In genomic region chr22:50306753-50307749, GRCh38 we compare ENCODE assay signal across 7 cellular contexts. TPM values are rescaled to one million over a fixed set of nuclear protein-coding genes. Genes with fewer than 3 reads are reported as not detected.
DNase-seq lines count a peak whose midpoint lies in the region; ATAC-seq and TF ChIP-seq lines count a peak whose summit lies in the region.

Gene PLXNB2, minus strand, starts transcription at chr22:50307646. Its CDS starts 17,062 bp downstream, at chr22:50290584.

- H3K9me3 ChIP-seq in NT2/D1 (ENCODE audit: insufficient read depth, low read length), result no peaks in the 10 kb centered on the region
- H3K9me3 ChIP-seq in adipocyte (ENCODE audit: control insufficient read depth, low read length), result no peaks in the 10 kb centered on the region

- H3K4me3 ChIP-seq in NT2/D1 (ENCODE audit: insufficient read length, low read depth) (peak within 1 kb of the TSS; percentile 71), adipocyte (ENCODE audit: low read length) (peak within 1 kb of the TSS; percentile 82)

- H3K27me3 ChIP-seq in NT2/D1 (ENCODE audit: insufficient read depth, insufficient read length), result no peaks in the 10 kb centered on the region
- H3K27me3 ChIP-seq in adipocyte (replicated peaks; ENCODE audit: control insufficient read depth, insufficient read depth, low read length), result no peaks in the 10 kb centered on the region

- TF ChIP-seq CTCF in GM10248 (IDR thresholded peaks at IDR 0.05; ENCODE audit: control extremely low read depth, extremely low read depth, low read depth, missing control alignments), result no peak

- DNase-seq in GM10248 (ENCODE audit: extremely low spot score), result peak; percentile 89
- peak; percentile 62 for DNase-seq in HT1080 (ENCODE audit: low read depth)
- DNase-seq in NT2/D1 (ENCODE audit: low read depth, low spot score), result peak; percentile 40
- peak; percentile 91 for DNase-seq in adipocyte (ENCODE audit: low read depth)
- peak; percentile 91 for DNase-seq in Right ventricle myocardium inferior (ENCODE audit: missing footprints)
- DNase-seq in nucleus accumbens (lab: John Stamatoyannopoulos, UW), result peak in 50 of 56 donors; percentile 16 to 87 (median 62)

- intact Hi-C loops in Right ventricle myocardium inferior (cut with DNase I), result loop anchor here (5.0 kb wide), 1 partner anchor 35 kb away; the partner anchor contains the start of gene MAPK11

- POLR2A ChIA-PET in GM10248 (lab: Yijun Ruan, JAX), result interaction anchor here (0.6 kb wide), 1 partner anchor 107 kb away, joined by 4 read pairs; no protein-coding TSS in a partner anchor

- H3K9ac ChIP-seq in NT2/D1 (ENCODE audit: insufficient read length, low read depth), result peak within 1 kb of the TSS; percentile 85
- H3K9ac ChIP-seq in adipocyte (ENCODE audit: low read length), result peak within 1 kb of the TSS; percentile 99

- ATAC-seq in Right ventricle myocardium inferior (peak; percentile 61), GM21717 (IDR thresholded peaks at IDR 0.05; ENCODE audit: unreplicated experiment) (no peak)

- CTCF ChIA-PET in GM10248 (lab: Yijun Ruan, JAX), result interaction anchor here (1.0 to 6.4 kb wide), 6 partner anchors 10 to 218 kb away, joined by 3 to 66 read pairs (median 4); partner anchors contain the start of genes DENND6B and SCO2

- H3K36me3 ChIP-seq in NT2/D1 (ENCODE audit: insufficient read depth, insufficient read length, low read length), result peaks cover 14% of the 10 kb centered on the region
- no peaks in the 10 kb centered on the region for H3K36me3 ChIP-seq in adipocyte (ENCODE audit: control insufficient read depth, insufficient read depth, low read length, severe bottlenecking)

- H3K4me1 ChIP-seq in NT2/D1 (ENCODE audit: insufficient read depth, insufficient read length) (peaks cover 40% of the 10 kb centered on the region), adipocyte (ENCODE audit: control insufficient read depth, insufficient read depth, low read length) (peaks cover 45% of the 10 kb centered on the region)

RNA-seq across cellular contexts. Expression of gene PLXNB2, which starts in this region (rescaled TPM):
- 73.4 and 84.1 TPM in 2 replicates for total RNA-seq in HT1080 (2014; rRNA removed; shearing (Covaris generic))
- polyA plus RNA-seq in HT1080 (2015; cell fraction: cytosol; rRNA removed), result 107 and 112 TPM in 2 replicates
- 340 and 353 TPM in 2 replicates for polyA plus RNA-seq in HT1080 (2015; cell fraction: nucleus; rRNA removed)
- 70.6 TPM for total RNA-seq in Right ventricle myocardium inferior

Comparison
In these comparisons a context has a peak if more than half of its experiments do, and no peak if none do; other contexts are left out.
1. DNase-seq: peak in every context shown above with its lines; median percentile 91 in adipocyte; 91 in Right ventricle myocardium inferior; 89 in GM10248; 62 in HT1080; 62 in nucleus accumbens; 40 in NT2/D1.